In genomic region chr7:33459340-33459751, GRCh38 we compare ENCODE assay signal across 9 cellular contexts.
DNase-seq lines count a peak whose midpoint lies in the region; ATAC-seq and TF ChIP-seq lines count a peak whose summit lies in the region.
"Had no signal": no experiment of that assay in that cellular context is flagged by ENCODE, and none has a peak within 500 bp of the region (broad histone marks: within the 10 kb centered on the region; RNA-seq: fewer than 3 reads in every experiment).

No MANE protein-coding gene starts in this region.

- H3K23ac ChIP-seq in trophoblast cell (ENCODE audit: low read length) = no peak overlapping the region

- CTCF ChIA-PET in OCI-LY7 (lab: Charles Lee; ENCODE audit: unreplicated experiment) = no interaction called here

- H3K9me2 ChIP-seq in OCI-LY7 (ENCODE audit: insufficient read depth, low read length) = no peaks in the 10 kb centered on the region

- no peak overlapping the region for H2BK5ac ChIP-seq in trophoblast cell (ENCODE audit: low read depth, low read length, poor library complexity)

- H3K9me3 ChIP-seq in OCI-LY7 (ENCODE audit: low read length) = no peaks in the 10 kb centered on the region
- H3K9me3 ChIP-seq in fibroblast of lung (ENCODE audit: control insufficient read depth, insufficient read depth, low read depth, low read length) = no peaks in the 10 kb centered on the region
- H3K9me3 ChIP-seq in trophoblast cell (ENCODE audit: insufficient read depth, low read depth, low read length) = no peaks in the 10 kb centered on the region
- H3K9me3 ChIP-seq: thoracic aorta had no signal

- H3K4ac ChIP-seq in trophoblast cell (ENCODE audit: low read depth, low read length) = no peak overlapping the region

- H3K4me1 Mint-ChIP-seq in HFFc6 (ENCODE audit: low read depth) = no peaks in the 10 kb centered on the region

- H3K4me2 ChIP-seq in OCI-LY7 (ENCODE audit: low read length) (no peak overlapping the region), fibroblast of lung (ENCODE audit: extremely low read depth, insufficient read depth, low read length) (no peak overlapping the region), trophoblast cell (ENCODE audit: low read length) (peak overlapping the region; percentile 36)

- H3K79me2 ChIP-seq in OCI-LY7 (ENCODE audit: insufficient read depth, low read depth, low read length) (no peaks in the 10 kb centered on the region), fibroblast of lung (ENCODE audit: control insufficient read depth, insufficient read depth, low read length) (no peaks in the 10 kb centered on the region), trophoblast cell (ENCODE audit: control insufficient read depth, insufficient read depth, low read length, poor library complexity) (no peaks in the 10 kb centered on the region)

- no peak overlapping the region for H3K4me3 Mint-ChIP-seq in HFFc6

- peak; percentile 76 for TF ChIP-seq CTCF in HFFc6 (IDR thresholded peaks at IDR 0.05)
- TF ChIP-seq CTCF in OCI-LY7 (conservative IDR thresholded peaks at IDR 0.05; ENCODE audit: low read length) = peak; percentile 39
- peak; percentile 50 to 64 for TF ChIP-seq CTCF in fibroblast of lung (conservative IDR thresholded peaks at IDR 0.05 in 1 of 2, IDR thresholded peaks at IDR 0.05 in 1 of 2; ENCODE audit: low read depth in 1 of 2, low read length in 2 of 2)

- H4K8ac ChIP-seq in trophoblast cell (ENCODE audit: low read depth, low read length) = no peak overlapping the region

- no peaks in the 10 kb centered on the region for H3K9me3 Mint-ChIP-seq in HFFc6

- in situ Hi-C loops in Caki2 (cut with HindIII; ENCODE audit: low pct_unique_long_range_greater_than_20kb, low sequenced_read_pairs) = no loop called here

- POLR2A ChIA-PET in OCI-LY7 (lab: Charles Lee) = interaction anchor here (0.6 kb wide), 1 partner anchor 19 kb away, joined by 3 read pairs; no protein-coding TSS in a partner anchor

- H3K14ac ChIP-seq in trophoblast cell (ENCODE audit: low read length) = no peak overlapping the region

- no peak overlapping the region for H3K4me3 ChIP-seq in OCI-LY7 (ENCODE audit: low read depth, low read length, poor library complexity, severe bottlenecking)
- H3K4me3 ChIP-seq in fibroblast of lung (replicated peaks in 1 of 4; ENCODE audit: control extremely low read depth in 1 of 4, insufficient read depth in 1 of 4, low read depth in 3 of 4, low read length in 4 of 4) = no peak overlapping the region
- no peak overlapping the region for H3K4me3 ChIP-seq in trophoblast cell (ENCODE audit: low read depth, low read length)
- H3K4me3 ChIP-seq: thoracic aorta had no signal

- no CpG with 5 or more reads among the region's 1 CpG for WGBS in trophoblast cell (ENCODE audit: extremely low coverage, insufficient coverage, insufficient read length)

- no peak overlapping the region for H3K27ac Mint-ChIP-seq in HFFc6

- no peak overlapping the region for H2BK120ac ChIP-seq in trophoblast cell (ENCODE audit: insufficient read depth, low read length, poor library complexity)

- H3K27ac ChIP-seq in OCI-LY7 (ENCODE audit: low read depth, low read length, poor library complexity, severe bottlenecking) (no peak overlapping the region), fibroblast of lung (ENCODE audit: insufficient read depth, low read length) (no peak overlapping the region), trophoblast cell (ENCODE audit: low read depth, low read length) (no peak overlapping the region)
- H3K27ac ChIP-seq: thoracic aorta had no signal

- no peaks in the 10 kb centered on the region for H3K79me1 ChIP-seq in trophoblast cell (ENCODE audit: low read length)

- ATAC-seq in GM19023 (IDR thresholded peaks at IDR 0.05; ENCODE audit: unreplicated experiment) = no peak

- no peaks in the 10 kb centered on the region for H3K27me3 Mint-ChIP-seq in HFFc6 (ENCODE audit: insufficient read depth)

- intact Hi-C loops in OCI-LY7 (cut with micrococcal nuclease; ENCODE audit: unreplicated experiment) = no loop called here

- H2AK5ac ChIP-seq in trophoblast cell (ENCODE audit: low read length) = no peak overlapping the region

- H4K20me1 ChIP-seq in OCI-LY7 (ENCODE audit: insufficient read depth, low read length) (no peaks in the 10 kb centered on the region), fibroblast of lung (ENCODE audit: control insufficient read depth, extremely low read depth, insufficient read depth, low read length) (no peaks in the 10 kb centered on the region)

- H2BK12ac ChIP-seq in trophoblast cell (ENCODE audit: low read length) = no peak overlapping the region

- H3K27me3 ChIP-seq in fibroblast of lung (ENCODE audit: control insufficient read depth, insufficient read depth, low read length) (no peaks in the 10 kb centered on the region), trophoblast cell (ENCODE audit: insufficient read depth, low read length) (no peaks in the 10 kb centered on the region)

- H4K91ac ChIP-seq in trophoblast cell (ENCODE audit: low read depth, low read length) = no peak overlapping the region

- H3K9ac ChIP-seq in fibroblast of lung (ENCODE audit: insufficient read depth, low read length) (no peak overlapping the region), trophoblast cell (ENCODE audit: low read length) (no peak overlapping the region)

- no peaks in the 10 kb centered on the region for H3K4me1 ChIP-seq in OCI-LY7 (ENCODE audit: insufficient read depth, low read length, poor library complexity, severe bottlenecking)
- H3K4me1 ChIP-seq in fibroblast of lung (ENCODE audit: control insufficient read depth, extremely low read depth, insufficient read depth, low read length) = peaks cover 2% of the 10 kb centered on the region
- H3K4me1 ChIP-seq in trophoblast cell (ENCODE audit: control insufficient read depth in 1 of 2, insufficient read depth in 2 of 2, low read length in 2 of 2) = no peaks in the 10 kb centered on the region

- DNase-seq in Caki2 (ENCODE audit: low read depth) (peak; percentile 65), HFFc6 (peak; percentile 55), OCI-LY7 (ENCODE audit: low spot score) (peak; percentile 3), fibroblast of lung (ENCODE audit: low read depth in 2 of 2) (peak; percentile 55 to 66), trophoblast cell (peak; percentile 16 to 66), OCI-M2 (lab: John Stamatoyannopoulos, UW; ENCODE audit: unreplicated experiment) (no peak)
- DNase-seq in stimulated activated CD4-positive, alpha-beta T cell treated with anti-CD3 and anti-CD28 coated beads, Interleukin-12 subunit alpha, Interleukin-12 subunit beta, amount 100 ng/mL, for 4 hours = no peak

- BruUV-seq in OCI-LY7 (replicated peaks; lab: Mats Ljungman, UMichigan) = no TSS peak

- no peaks in the 10 kb centered on the region for H3K36me3 ChIP-seq in OCI-LY7 (ENCODE audit: insufficient read depth, low read length)
- H3K36me3 ChIP-seq in fibroblast of lung (ENCODE audit: control insufficient read depth, insufficient read depth, low read length) = no peaks in the 10 kb centered on the region
- H3K36me3 ChIP-seq in trophoblast cell (ENCODE audit: control insufficient read depth in 1 of 2, insufficient read depth in 2 of 2, low read length in 2 of 2) = no peaks in the 10 kb centered on the region
- H3K36me3 ChIP-seq: thoracic aorta had no signal

- no peaks in the 10 kb centered on the region for H3K36me3 Mint-ChIP-seq in HFFc6 (ENCODE audit: low read depth)

- no peak overlapping the region for H3K18ac ChIP-seq in trophoblast cell (ENCODE audit: low read length)

- no peak overlapping the region for H2AFZ ChIP-seq in OCI-LY7 (ENCODE audit: low read length)
- no peak overlapping the region for H2AFZ ChIP-seq in fibroblast of lung (ENCODE audit: low read length)
- H2AFZ ChIP-seq in trophoblast cell (ENCODE audit: insufficient read depth, low read length, poor library complexity) = no peak overlapping the region

- no peak overlapping the region for H4K12ac ChIP-seq in trophoblast cell (ENCODE audit: low read depth, low read length)

Comparison
In these comparisons a context has a peak if more than half of its experiments do, and no peak if none do; other contexts are left out.
1. DNase-seq: peak in Caki2 (single experiment), HFFc6 (single experiment), OCI-LY7 (single experiment), fibroblast of lung (2 of 2) and trophoblast cell (2 of 2); none in stimulated activated CD4-positive, alpha-beta T cell treated with anti-CD3 and anti-CD28 coated beads, Interleukin-12 subunit alpha, Interleukin-12 subunit beta, amount 100 ng/mL, for 4 hours (single experiment) and OCI-M2 (single experiment).
2. Peak in every context shown above with its lines, with median percentiles within 50 percentile points of each other: CTCF ChIP-seq.